ENCODE assay signal across 1 cellular context in genomic region chr15:35630985-35631384, GRCh38.
TF ChIP-seq lines count a peak whose summit lies in the region.

No MANE protein-coding gene starts in this region.

TF ChIP-seq in GM23338, 12 proteins besides CTCF, POLR2A, EP300 and RAD21 (continued from another document):
- no peak for TF ChIP-seq ZNF462 (CRISPR knock-in tag; IDR thresholded peaks at IDR 0.05)
- TF ChIP-seq CREB1 (CRISPR knock-in tag; IDR thresholded peaks at IDR 0.05; ENCODE audit: low read depth), result no peak
- TF ChIP-seq ZNF331 (CRISPR knock-in tag; IDR thresholded peaks at IDR 0.05; ENCODE audit: low read depth), result no peak
- no peak for TF ChIP-seq REST (IDR thresholded peaks at IDR 0.05; ENCODE audit: unreplicated experiment)
- TF ChIP-seq EZH2 (IDR thresholded peaks at IDR 0.05; ENCODE audit: low read depth, unreplicated experiment), result no peak
- TF ChIP-seq ETS1 (IDR thresholded peaks at IDR 0.05), result no peak
- no peak for TF ChIP-seq JUNB (IDR thresholded peaks at IDR 0.05; ENCODE audit: unreplicated experiment)
